11 cellular contexts compared by ENCODE assay signal in the genomic region with DNA sequence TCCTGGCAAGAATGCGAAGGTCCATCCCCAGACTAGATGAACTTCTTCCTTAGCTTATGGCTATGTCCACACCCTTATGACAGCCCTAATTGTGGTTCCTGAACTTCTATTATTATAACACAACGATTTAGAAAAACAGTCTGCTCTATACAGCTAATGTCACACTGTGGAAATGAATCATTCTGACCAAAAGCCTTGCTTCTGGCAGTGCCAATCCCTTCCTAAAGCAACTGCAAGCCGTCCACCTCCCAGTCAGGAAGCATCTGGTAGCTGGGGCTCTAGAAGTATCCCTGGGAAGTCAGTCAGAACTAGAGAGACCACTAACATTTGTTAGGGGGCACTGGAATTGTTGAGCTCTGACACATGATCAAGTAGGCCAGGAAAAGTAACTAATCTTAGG. TPM values are rescaled to one million over a fixed set of nuclear protein-coding genes. Genes with fewer than 3 reads are reported as not detected.
DNase-seq lines count a peak whose midpoint lies in the region; ATAC-seq and TF ChIP-seq lines count a peak whose summit lies in the region.
"Had no signal": no experiment of that assay in that cellular context is flagged by ENCODE, and none has a peak within 500 bp of the region (broad histone marks: within the 10 kb centered on the region; RNA-seq: fewer than 3 reads in every experiment).

No MANE protein-coding gene starts in this region.

- H3K27ac Mint-ChIP-seq in activated CD4-positive, alpha-beta memory T cell treated with anti-CD3 and anti-CD28 coated beads, Interleukin-2, amount 10 ng/mL, durations not matched to agents 7 days and 5 days, result peak overlapping the region; percentile 66

- ATAC-seq in Right ventricle myocardium inferior, result peak; percentile 47
- ATAC-seq in heart left ventricle, result peak in 3 of 4 donors; percentile 39 to 76 (median 59)
- ATAC-seq in upper lobe of right lung, result peak; percentile 43

- CTCF ChIA-PET in activated CD4-positive, alpha-beta memory T cell treated with anti-CD3 and anti-CD28 coated beads, Interleukin-2, amount 10 ng/mL, durations not matched to agents 7 days and 5 days (lab: Charles Lee), result interaction anchor here (3.2 kb wide), 1 partner anchor 18 kb away, joined by 32 read pairs; no protein-coding TSS in a partner anchor

- intact Hi-C loops in Right ventricle myocardium inferior (cut with DNase I) (no loop called here), heart left ventricle (cut with DNase I) (no loop called here), upper lobe of right lung (cut with DNase I) (no loop called here)

- peaks cover 68% of the 10 kb centered on the region for H3K4me1 Mint-ChIP-seq in activated CD4-positive, alpha-beta memory T cell treated with anti-CD3 and anti-CD28 coated beads, Interleukin-2, amount 10 ng/mL, durations not matched to agents 7 days and 5 days

- DNase-seq in Right ventricle myocardium inferior (ENCODE audit: missing footprints) (no peak), right atrium auricular region (ENCODE audit: low spot score) (no peak), heart left ventricle (no peak), upper lobe of right lung (no peak), Peyer's patch (no peak), epidermal melanocyte (ENCODE audit: insufficient read length, low spot score) (no peak)
- DNase-seq in activated CD4-positive, alpha-beta memory T cell treated with anti-CD3 and anti-CD28 coated beads, Interleukin-2, amount 10 ng/mL, durations not matched to agents 7 days and 5 days, result no peak
- DNase-seq in activated CD8-positive, alpha-beta memory T cell treated with anti-CD3 and anti-CD28 coated beads, Interleukin-2, amount 50 U/mL, for 48 hours, result no peak
- DNase-seq: hippocampal formation, NCI-H524 treated with DMSO at 0.1 percent for 48 hours, thyroid gland had no signal

- H3K36me3 ChIP-seq in right atrium auricular region (no peaks in the 10 kb centered on the region), heart left ventricle (no peaks in the 10 kb centered on the region), upper lobe of right lung (no peaks in the 10 kb centered on the region), Peyer's patch (no peaks in the 10 kb centered on the region)
- H3K36me3 ChIP-seq: thyroid gland had no signal

- H3K9me3 ChIP-seq in right atrium auricular region (no peaks in the 10 kb centered on the region), heart left ventricle (no peaks in the 10 kb centered on the region), upper lobe of right lung (no peaks in the 10 kb centered on the region), Peyer's patch (no peaks in the 10 kb centered on the region)
- H3K9me3 ChIP-seq: thyroid gland had no signal

- no peak for TF ChIP-seq POLR2A in heart left ventricle (IDR thresholded peaks at IDR 0.05)
- no peak for TF ChIP-seq POLR2A in Peyer's patch (IDR thresholded peaks at IDR 0.05)

- H3K27me3 Mint-ChIP-seq in activated CD4-positive, alpha-beta memory T cell treated with anti-CD3 and anti-CD28 coated beads, Interleukin-2, amount 10 ng/mL, durations not matched to agents 7 days and 5 days, result no peaks in the 10 kb centered on the region

- H3K9me3 Mint-ChIP-seq in activated CD4-positive, alpha-beta memory T cell treated with anti-CD3 and anti-CD28 coated beads, Interleukin-2, amount 10 ng/mL, durations not matched to agents 7 days and 5 days, result no peaks in the 10 kb centered on the region

- TF ChIP-seq CTCF in right atrium auricular region (IDR thresholded peaks at IDR 0.05) (no peak), heart left ventricle (IDR thresholded peaks at IDR 0.05) (no peak), upper lobe of right lung (IDR thresholded peaks at IDR 0.05) (no peak), Peyer's patch (IDR thresholded peaks at IDR 0.05) (no peak)

- H3K27ac ChIP-seq in right atrium auricular region (peak overlapping the region in 1 of 2 donors; percentile 38), heart left ventricle (peak overlapping the region in 1 of 12 donors; percentile 85), upper lobe of right lung (no peak overlapping the region), Peyer's patch (peak overlapping the region in 2 of 4 donors; percentile 10 to 63)

- POLR2A ChIA-PET in activated CD4-positive, alpha-beta memory T cell treated with anti-CD3 and anti-CD28 coated beads, Interleukin-2, amount 10 ng/mL, durations not matched to agents 7 days and 5 days (lab: Charles Lee), result interaction anchor here (0.7 to 3.2 kb wide), 3 partner anchors 19 to 85 kb away, joined by 3 to 30 read pairs (median 4); a partner anchor contains a TSS

- H3K4me3 ChIP-seq in right atrium auricular region (no peak overlapping the region), heart left ventricle (no peak overlapping the region), upper lobe of right lung (no peak overlapping the region), Peyer's patch (no peak overlapping the region)
- H3K4me3 ChIP-seq: thyroid gland had no signal

- WGBS in heart left ventricle, 4 donors, result 49 to 63% (median 58%) methylated on average over 3 of the region's 3 CpGs

- H3K27me3 ChIP-seq in right atrium auricular region (no peaks in the 10 kb centered on the region), heart left ventricle (no peaks in the 10 kb centered on the region), upper lobe of right lung (no peaks in the 10 kb centered on the region), Peyer's patch (no peaks in the 10 kb centered on the region)
- H3K27me3 ChIP-seq: thyroid gland had no signal

- H3K4me1 ChIP-seq in right atrium auricular region, result peaks cover 0 to 23% of the 10 kb centered on the region in 2 donors
- peaks cover 0 to 96% (median 16%) of the 10 kb centered on the region in 12 donors for H3K4me1 ChIP-seq in heart left ventricle
- H3K4me1 ChIP-seq in upper lobe of right lung, result peaks cover 19% of the 10 kb centered on the region
- H3K4me1 ChIP-seq in Peyer's patch, result peaks cover 0 to 19% (median 6%) of the 10 kb centered on the region in 4 donors

- H3K4me3 Mint-ChIP-seq in activated CD4-positive, alpha-beta memory T cell treated with anti-CD3 and anti-CD28 coated beads, Interleukin-2, amount 10 ng/mL, durations not matched to agents 7 days and 5 days, result no peak overlapping the region

- H3K36me3 Mint-ChIP-seq in activated CD4-positive, alpha-beta memory T cell treated with anti-CD3 and anti-CD28 coated beads, Interleukin-2, amount 10 ng/mL, durations not matched to agents 7 days and 5 days (ENCODE audit: low read depth), result peaks cover 9% of the 10 kb centered on the region

RNA-seq across cellular contexts. Expression of a gene that starts 45.0 kb away (rescaled TPM):
- total RNA-seq in Right ventricle myocardium inferior (7.9 TPM), right atrium auricular region (10 to 100 TPM; 12.3 to 21.5 TPM), heart left ventricle (10 to 100 TPM in 3 of 9 donors, 1 to 10 TPM in 6; 4.7 to 29.6 (median 6.9) TPM), upper lobe of right lung (26.0 TPM), Peyer's patch (10 to 100 TPM in 2 of 4 donors, 1 to 10 TPM in 2; 8.9 to 65.2 (median 12.7) TPM)
- total RNA-seq in activated CD4-positive, alpha-beta memory T cell treated with anti-CD3 and anti-CD28 coated beads, Interleukin-2, amount 10 ng/mL, durations not matched to agents 7 days and 5 days, result 10 to 100 TPM; 41.3 to 42.2 TPM
- polyA plus RNA-seq in heart left ventricle, result 10 to 100 TPM in 1 of 2 donors, 1 to 10 TPM in 1; 3.2 to 11.1 TPM
